ENCODE assay signal across 14 cellular contexts in genomic region chr11:74141274-74141695, GRCh38. TPM values are rescaled to one million over a fixed set of nuclear protein-coding genes. Genes with fewer than 3 reads are reported as not detected.
A peak's percentile ranks its signal among the peaks of the same experiment; 100 is the strongest.
DNase-seq lines count a peak whose midpoint lies in the region; ATAC-seq, FAIRE-seq and TF ChIP-seq lines count a peak whose summit lies in the region.
"Had no signal": no experiment of that assay in that cellular context is flagged by ENCODE, and none has a peak within 500 bp of the region (broad histone marks: within the 10 kb centered on the region; RNA-seq: fewer than 3 reads in every experiment).

No MANE protein-coding gene starts in this region.

- CTCF ChIA-PET in MCF 10A (lab: Yijun Ruan, JAX): no interaction called here
- CTCF ChIA-PET in CD4-positive, alpha-beta T cell (lab: Charles Lee): no interaction called here

- peak; percentile 88 for FAIRE-seq in HTR-8/SVneo (lab: Jason Lieb, UNC)

- 71% methylated on average over 1 of the region's 2 CpGs; no CpG with 5 or more reads in 1 of the 2 experiments for WGBS in mesodermal cell (ENCODE audit: insufficient coverage in 2 of 2), 2 experiments
- WGBS in esophagus squamous epithelium, 2 donors: 57 to 84% methylated on average over 2 of the region's 2 CpGs
- WGBS in upper lobe of left lung, 2 donors: 65 to 76% methylated on average over 2 of the region's 2 CpGs

- H3K27me3 Mint-ChIP-seq in MCF 10A (ENCODE audit: insufficient read depth, unreplicated experiment): no peaks in the 10 kb centered on the region
- H3K27me3 Mint-ChIP-seq in CD4-positive, alpha-beta T cell: no peaks in the 10 kb centered on the region

- no peaks in the 10 kb centered on the region for H3K9me3 Mint-ChIP-seq in MCF 10A (ENCODE audit: unreplicated experiment)
- H3K9me3 Mint-ChIP-seq in CD4-positive, alpha-beta T cell: no peaks in the 10 kb centered on the region

- no peaks in the 10 kb centered on the region for H3K27me3 ChIP-seq in CD4-positive, alpha-beta T cell (ENCODE audit: control insufficient read depth, insufficient read depth, low read length)
- no peaks in the 10 kb centered on the region for H3K27me3 ChIP-seq in esophagus squamous epithelium
- H3K27me3 ChIP-seq in upper lobe of left lung: no peaks in the 10 kb centered on the region
- H3K27me3 ChIP-seq: BLaER1 treated with 17β-estradiol and CSF1 and Interleukin-3, amounts not matched to agents 10 nM and 100 nM; esophagus muscularis mucosa; tibial artery had no signal

- H3K27ac ChIP-seq in mesodermal cell (ENCODE audit: low read depth, low read length, severe bottlenecking) (peak overlapping the region; percentile 97), esophagus squamous epithelium (no peak overlapping the region), upper lobe of left lung (no peak overlapping the region)
- H3K27ac ChIP-seq in CD4-positive, alpha-beta T cell (ENCODE audit: low read depth, low read length): no peak overlapping the region
- H3K27ac ChIP-seq: BLaER1 treated with 17β-estradiol and CSF1 and Interleukin-3, amounts not matched to agents 10 nM and 100 nM; KMS-11; tibial artery had no signal

- peaks cover 36% of the 10 kb centered on the region for H3K4me1 Mint-ChIP-seq in MCF 10A (ENCODE audit: insufficient read depth, unreplicated experiment)
- peaks cover 4% of the 10 kb centered on the region for H3K4me1 Mint-ChIP-seq in CD4-positive, alpha-beta T cell (ENCODE audit: low read depth)

- intact Hi-C loops in MCF 10A (cut with micrococcal nuclease): no loop called here
- intact Hi-C loops in CD4-positive, alpha-beta T cell (cut with DNase I, micrococcal nuclease): no loop called here
- intact Hi-C loops in esophagus squamous epithelium (cut with DNase I): no loop called here

- TF ChIP-seq POLR2A in esophagus squamous epithelium (IDR thresholded peaks at IDR 0.05): no peak
- TF ChIP-seq POLR2A in upper lobe of left lung (IDR thresholded peaks at IDR 0.05): no peak

- TF ChIP-seq CTCF in MCF 10A (IDR thresholded peaks at IDR 0.05; ENCODE audit: unreplicated experiment) (no peak), esophagus squamous epithelium (IDR thresholded peaks at IDR 0.05) (no peak), upper lobe of left lung (IDR thresholded peaks at IDR 0.05) (no peak)
- no peak for TF ChIP-seq CTCF in CD4-positive, alpha-beta T cell (IDR thresholded peaks at IDR 0.05)

- H3K4me3 ChIP-seq in mesodermal cell (ENCODE audit: extremely low read depth, insufficient read depth, low read length, poor library complexity, severe bottlenecking) (no peak overlapping the region), esophagus squamous epithelium (no peak overlapping the region), upper lobe of left lung (no peak overlapping the region)
- H3K4me3 ChIP-seq: BLaER1 treated with 17β-estradiol and CSF1 and Interleukin-3, amounts not matched to agents 10 nM and 100 nM; esophagus muscularis mucosa; tibial artery had no signal

- in situ Hi-C loops in Caki2 (cut with HindIII; ENCODE audit: low pct_unique_long_range_greater_than_20kb, low sequenced_read_pairs): no loop called here

- peaks cover 42% of the 10 kb centered on the region for H3K4me1 ChIP-seq in mesodermal cell (ENCODE audit: control insufficient read depth, insufficient read depth, low read length, poor library complexity, severe bottlenecking)
- H3K4me1 ChIP-seq in esophagus squamous epithelium: peaks cover 4 to 28% (median 13%) of the 10 kb centered on the region in 3 donors
- peaks cover 0 to 5% (median 2%) of the 10 kb centered on the region in 4 donors for H3K4me1 ChIP-seq in upper lobe of left lung
- H3K4me1 ChIP-seq: BLaER1 treated with 17β-estradiol and CSF1 and Interleukin-3, amounts not matched to agents 10 nM and 100 nM had no signal

- H3K9me3 ChIP-seq in mesodermal cell (ENCODE audit: control insufficient read depth, low read length): no peaks in the 10 kb centered on the region
- no peaks in the 10 kb centered on the region for H3K9me3 ChIP-seq in CD4-positive, alpha-beta T cell (ENCODE audit: control insufficient read depth, low read length)
- H3K9me3 ChIP-seq in esophagus squamous epithelium: no peaks in the 10 kb centered on the region
- H3K9me3 ChIP-seq in upper lobe of left lung: no peaks in the 10 kb centered on the region
- H3K9me3 ChIP-seq: esophagus muscularis mucosa, tibial artery had no signal

- BruUV-seq in MCF 10A (replicated peaks; lab: Mats Ljungman, UMichigan): no TSS peak

- H3K4me3 Mint-ChIP-seq in MCF 10A (ENCODE audit: unreplicated experiment): no peak overlapping the region
- no peak overlapping the region for H3K4me3 Mint-ChIP-seq in CD4-positive, alpha-beta T cell

- H3K36me3 ChIP-seq in mesodermal cell (ENCODE audit: control insufficient read depth, insufficient read depth, low read length): peaks cover 16% of the 10 kb centered on the region
- H3K36me3 ChIP-seq in esophagus squamous epithelium: peaks cover 0 to 27% (median 0%) of the 10 kb centered on the region in 3 donors
- H3K36me3 ChIP-seq in upper lobe of left lung: peaks cover 0 to 22% (median 2%) of the 10 kb centered on the region in 4 donors

- no peak for TF ChIP-seq EP300 in upper lobe of left lung (IDR thresholded peaks at IDR 0.05)

- no peaks in the 10 kb centered on the region for H3K36me3 Mint-ChIP-seq in MCF 10A (ENCODE audit: insufficient read depth, unreplicated experiment)
- H3K36me3 Mint-ChIP-seq in CD4-positive, alpha-beta T cell (ENCODE audit: low read depth): peaks cover 49% of the 10 kb centered on the region

- no peak for ATAC-seq in CD4-positive, alpha-beta T cell (ENCODE audit: poor library complexity)
- no peak for ATAC-seq in upper lobe of left lung (ENCODE audit: low FRiP score in 2 of 2)
- ATAC-seq: left cardiac atrium had no signal

- peak; percentile 86 for DNase-seq in Caki2 (ENCODE audit: low read depth)
- no peak for DNase-seq in HTR-8/SVneo (ENCODE audit: insufficient read length, low spot score)
- DNase-seq in MCF 10A (ENCODE audit: unreplicated experiment): peak; percentile 52
- DNase-seq in CD4-positive, alpha-beta T cell: no peak
- DNase-seq in esophagus squamous epithelium (lab: John Stamatoyannopoulos, UW): no peak
- no peak for DNase-seq in Kasumi-1 (lab: John Stamatoyannopoulos, UW)
- no peak for DNase-seq in upper lobe of left lung
- DNase-seq: left cardiac atrium; NK-92 treated with Interleukin-12 subunit alpha and Interleukin-12 subunit beta, amount 100 ng/mL, for 24 hours; tibial artery had no signal

- H3K27ac Mint-ChIP-seq in MCF 10A (ENCODE audit: low read depth, unreplicated experiment): peak overlapping the region; percentile 13
- no peak overlapping the region for H3K27ac Mint-ChIP-seq in CD4-positive, alpha-beta T cell

- POLR2A ChIA-PET in MCF 10A (lab: Yijun Ruan, JAX): interaction anchor here (2.1 kb wide), 1 partner anchor 30 kb away, joined by 17 read pairs; the partner anchor contains the start of genes C2CD3 and PPME1
- POLR2A ChIA-PET in CD4-positive, alpha-beta T cell (lab: Charles Lee): no interaction called here

RNA-seq across cellular contexts. Expression of gene C2CD3, which starts 29.5 kb away (rescaled TPM):
- 28.4 and 32.4 TPM in 2 replicates for total RNA-seq in Caki2 (2014; rRNA removed; shearing (Covaris generic); ENCODE audit: low replicate concordance)
- total RNA-seq in MCF 10A (2022) (18.7 and 23.2 TPM in 2 replicates), esophagus squamous epithelium (10 to 100 TPM in 3 of 4 donors, 1 to 10 TPM in 1; 5.9 to 19.1 (median 14.2) TPM), upper lobe of left lung (10 to 100 TPM; 21.4 to 55.5 (median 26.6) TPM)
- 16.9 TPM for polyA plus RNA-seq in mesodermal cell (2013, experiment 1 of 2)
- polyA plus RNA-seq in mesodermal cell (2013, experiment 2 of 2): 12.2 TPM
- 10 to 100 TPM; 31.9 to 35.1 TPM for total RNA-seq in CD4-positive, alpha-beta T cell

RNA-seq across cellular contexts. Expression of gene PPME1, which starts 29.8 kb away (rescaled TPM):
- total RNA-seq in Caki2 (2014; rRNA removed; shearing (Covaris generic); ENCODE audit: low replicate concordance): 92.8 and 103 TPM in 2 replicates
- total RNA-seq in MCF 10A (2022): 36.3 and 38.1 TPM in 2 replicates
- polyA plus RNA-seq in mesodermal cell (2013, experiment 1 of 2): 46.8 TPM
- polyA plus RNA-seq in mesodermal cell (2013, experiment 2 of 2): 38.8 TPM
- 10 to 100 TPM; 13.7 to 16.3 TPM for total RNA-seq in CD4-positive, alpha-beta T cell
- total RNA-seq in esophagus squamous epithelium: 10 to 100 TPM; 20.6 to 29.3 (median 28.1) TPM
- 10 to 100 TPM; 13.9 to 36.9 (median 29.5) TPM for total RNA-seq in upper lobe of left lung

Comparison
In these comparisons a context has a peak if more than half of its experiments do, and no peak if none do; other contexts are left out.
1. DNase-seq: peak in Caki2 (single experiment) and MCF 10A (single experiment); none in HTR-8/SVneo (single experiment), CD4-positive, alpha-beta T cell (0 of 10), esophagus squamous epithelium (single experiment), Kasumi-1 (0 of 2) and upper lobe of left lung (0 of 2).